ENCODE assay signal across 8 cellular contexts in genomic region chr2:46942143-46942526, GRCh38. TPM values are rescaled to one million over a fixed set of nuclear protein-coding genes. Genes with fewer than 3 reads are reported as not detected.
A peak's percentile ranks its signal among the peaks of the same experiment; 100 is the strongest.
DNase-seq lines count a peak whose midpoint lies in the region; ATAC-seq and TF ChIP-seq lines count a peak whose summit lies in the region.

No MANE protein-coding gene starts in this region.

- peaks cover 16% of the 10 kb centered on the region for H3K4me1 ChIP-seq in Caco-2
- H3K4me1 ChIP-seq in esophagus muscularis mucosa = peaks cover 22 to 51% (median 42%) of the 10 kb centered on the region in 4 donors
- peaks cover 3 to 6% of the 10 kb centered on the region in 2 donors for H3K4me1 ChIP-seq in neuronal stem cell (ENCODE audit: control insufficient read depth in 2 of 2, insufficient read depth in 1 of 2, low read depth in 1 of 2, low read length in 2 of 2)
- H3K4me1 ChIP-seq in thoracic aorta (ENCODE audit: control insufficient read depth in 1 of 2, low read depth in 2 of 2) = peaks cover 34 to 43% of the 10 kb centered on the region in 2 donors

- no peaks in the 10 kb centered on the region for H3K27me3 Mint-ChIP-seq in Caco-2 (ENCODE audit: insufficient read depth, unreplicated experiment)

- peak overlapping the region; percentile 95 for H2AFZ ChIP-seq in neuronal stem cell (ENCODE audit: low read length)

- no peaks in the 10 kb centered on the region for H3K9me3 Mint-ChIP-seq in Caco-2 (ENCODE audit: unreplicated experiment)

- peaks cover 29% of the 10 kb centered on the region for H3K36me3 Mint-ChIP-seq in Caco-2 (ENCODE audit: insufficient read depth, unreplicated experiment)

- POLR2A ChIA-PET in Caco-2 (lab: Charles Lee) = interaction anchor here (0.6 to 1.2 kb wide), 3 partner anchors 13 to 811 kb away, joined by 4 to 5 read pairs (median 4); no protein-coding TSS in a partner anchor

- H3K9ac ChIP-seq in neuronal stem cell (ENCODE audit: low read depth, low read length, poor library complexity) = peak overlapping the region; percentile 81

- no peak for TF ChIP-seq POLR2A in esophagus muscularis mucosa (IDR thresholded peaks at IDR 0.05; ENCODE audit: low read depth)

- H3K79me1 ChIP-seq in neuronal stem cell (ENCODE audit: low read depth, low read length) = no peaks in the 10 kb centered on the region

- no peak for TF ChIP-seq CTCF in Caco-2 (IDR thresholded peaks at IDR 0.05; ENCODE audit: insufficient read depth in 1 of 2, low read depth in 1 of 2, low read length in 1 of 2, severe bottlenecking in 1 of 2, unreplicated experiment in 1 of 2)
- no peak for TF ChIP-seq CTCF in esophagus muscularis mucosa (IDR thresholded peaks at IDR 0.05)
- no peak for TF ChIP-seq CTCF in thoracic aorta (IDR thresholded peaks at IDR 0.05)

- no peak overlapping the region for H3K23ac ChIP-seq in neuronal stem cell (ENCODE audit: low read depth, low read length, poor library complexity)

- CTCF ChIA-PET in Caco-2 (lab: Charles Lee) = no interaction called here

- H2BK12ac ChIP-seq in neuronal stem cell (ENCODE audit: low read length) = no peak overlapping the region

- H3K18ac ChIP-seq in neuronal stem cell (ENCODE audit: low read length) = peak overlapping the region; percentile 38

- H2AK5ac ChIP-seq in neuronal stem cell (ENCODE audit: low read depth, low read length) = no peak overlapping the region

- H3K4me3 Mint-ChIP-seq in Caco-2 (ENCODE audit: unreplicated experiment) = peak overlapping the region; percentile 87

- H3K36me3 ChIP-seq in Caco-2 (ENCODE audit: control insufficient read depth, insufficient read depth, low read length) = peaks cover 3% of the 10 kb centered on the region
- peaks cover 32% of the 10 kb centered on the region for H3K36me3 ChIP-seq in MG63
- H3K36me3 ChIP-seq in esophagus muscularis mucosa = peaks cover 0 to 8% (median 3%) of the 10 kb centered on the region in 4 donors
- H3K36me3 ChIP-seq in neuronal stem cell (replicated peaks in 1 of 2; ENCODE audit: control insufficient read depth in 2 of 2, insufficient read depth in 2 of 2, low read length in 2 of 2) = no peaks in the 10 kb centered on the region
- H3K36me3 ChIP-seq in thoracic aorta = no peaks in the 10 kb centered on the region

- no peak overlapping the region for H2BK5ac ChIP-seq in neuronal stem cell (ENCODE audit: low read length)

- TF ChIP-seq EP300 in esophagus muscularis mucosa (IDR thresholded peaks at IDR 0.05) = no peak

- H4K91ac ChIP-seq in neuronal stem cell (ENCODE audit: low read depth, low read length, poor library complexity) = no peak overlapping the region

- H3K4ac ChIP-seq in neuronal stem cell (ENCODE audit: low read length) = no peak overlapping the region

- H2BK15ac ChIP-seq in neuronal stem cell (ENCODE audit: low read length) = no peak overlapping the region

- intact Hi-C loops in Caco-2 (cut with micrococcal nuclease; ENCODE audit: unreplicated experiment) = loop anchor here (1.0 kb wide), 1 partner anchor 26 kb away; no protein-coding TSS in a partner anchor
- intact Hi-C loops in esophagus muscularis mucosa (cut with DNase I) = no loop called here

- peak overlapping the region; percentile 93 to 99 (median 96) for H3K27ac ChIP-seq in esophagus muscularis mucosa (replicated peaks in 1 of 4)
- no peak overlapping the region for H3K27ac ChIP-seq in neuronal stem cell (replicated peaks; ENCODE audit: low read length)
- peak overlapping the region; percentile 77 to 79 for H3K27ac ChIP-seq in thoracic aorta

- H3K27me3 ChIP-seq in Caco-2 (replicated peaks; ENCODE audit: control insufficient read depth, insufficient read depth, low read length) = no peaks in the 10 kb centered on the region
- H3K27me3 ChIP-seq in MG63 = no peaks in the 10 kb centered on the region
- H3K27me3 ChIP-seq in esophagus muscularis mucosa = no peaks in the 10 kb centered on the region
- no peaks in the 10 kb centered on the region for H3K27me3 ChIP-seq in neuronal stem cell (ENCODE audit: control insufficient read depth in 3 of 3, insufficient read depth in 3 of 3, low read depth in 1 of 3, low read length in 3 of 3)
- no peaks in the 10 kb centered on the region for H3K27me3 ChIP-seq in thoracic aorta (replicated peaks; ENCODE audit: insufficient read depth)

- H2BK120ac ChIP-seq in neuronal stem cell (ENCODE audit: low read depth, low read length) = no peak overlapping the region

- H3K4me2 ChIP-seq in neuronal stem cell (ENCODE audit: insufficient read depth, low read length, poor library complexity, severe bottlenecking) = peak overlapping the region; percentile 93

- H3K4me3 ChIP-seq in Caco-2 (ENCODE audit: low read depth, low read length) (peak overlapping the region; percentile 94), MG63 (peak overlapping the region; percentile 85), esophagus muscularis mucosa (peak overlapping the region; percentile 87 to 96 (median 92)), neuronal stem cell (ENCODE audit: low read length in 2 of 2) (peak overlapping the region; percentile 81 to 89), thoracic aorta (peak overlapping the region; percentile 80)

- peaks cover 24% of the 10 kb centered on the region for H3K4me1 Mint-ChIP-seq in Caco-2 (ENCODE audit: low read depth, unreplicated experiment)

- no peak overlapping the region for H3K14ac ChIP-seq in neuronal stem cell (ENCODE audit: low read length)

- no peaks in the 10 kb centered on the region for H3K9me3 ChIP-seq in Caco-2
- H3K9me3 ChIP-seq in MG63 = no peaks in the 10 kb centered on the region
- no peaks in the 10 kb centered on the region for H3K9me3 ChIP-seq in esophagus muscularis mucosa
- H3K9me3 ChIP-seq in neuronal stem cell (replicated peaks in 1 of 2; ENCODE audit: control insufficient read depth in 2 of 2, insufficient read depth in 1 of 2, low read depth in 1 of 2, low read length in 2 of 2) = no peaks in the 10 kb centered on the region
- H3K9me3 ChIP-seq in thoracic aorta = no peaks in the 10 kb centered on the region

- DNase-seq in Caco-2 (peak in 1 of 2 experiments; percentile 43), MG63 (peak; percentile 42), activated T-cell treated with anti-CD3 and anti-CD28 coated beads for 1 hour (ENCODE audit: low read depth) (peak; percentile 56), esophagus muscularis mucosa (ENCODE audit: extremely low spot score) (no peak), neuronal stem cell (ENCODE audit: low spot score) (no peak), thoracic aorta (ENCODE audit: low spot score) (no peak), mucosa of gallbladder (ENCODE audit: low spot score) (no peak)

- WGBS in esophagus muscularis mucosa = 16% methylated on average over 10 of the region's 10 CpGs
- WGBS in neuronal stem cell (ENCODE audit: extremely low coverage in 2 of 2, insufficient read length in 2 of 2, insufficient replicate concordance in 1 of 2), 2 donors = no CpG with 5 or more reads among the region's 10 CpGs

- no peak overlapping the region for H4K8ac ChIP-seq in neuronal stem cell (ENCODE audit: low read depth, low read length)

- H3K27ac Mint-ChIP-seq in Caco-2 (ENCODE audit: unreplicated experiment) = peak overlapping the region; percentile 82

- no TSS peak for BruUV-seq in Caco-2 (replicated peaks; lab: Mats Ljungman, UMichigan)

- ATAC-seq in GM21576 (IDR thresholded peaks at IDR 0.05; ENCODE audit: unreplicated experiment) (peak; percentile 42), thoracic aorta (ENCODE audit: insufficient number of reproducible peaks, low FRiP score, low read depth) (no peak)

RNA-seq across cellular contexts. Expression of gene TTC7A, which starts 1.1 kb away (rescaled TPM):
- total RNA-seq in Caco-2 (2022) = 58.7 and 60.0 TPM in 2 replicates
- 10.4 and 15.1 TPM in 2 replicates for total RNA-seq in MG63 (2014; rRNA removed; shearing (Covaris generic); ENCODE audit: low replicate concordance)
- 10 to 100 TPM; 17.1 to 38.0 (median 24.8) TPM for total RNA-seq in esophagus muscularis mucosa
- polyA plus RNA-seq in neuronal stem cell (2013, experiment 1 of 2) = 12.6 TPM
- 12.6 TPM for polyA plus RNA-seq in neuronal stem cell (2013, experiment 2 of 2)
- total RNA-seq in thoracic aorta = 10 to 100 TPM; 39.3 to 45.7 TPM
- 29.3 TPM for total RNA-seq in mucosa of gallbladder

RNA-seq across cellular contexts. Expression of gene MCFD2, which starts 26.5 kb away (rescaled TPM):
- total RNA-seq in Caco-2 (2022) (142 and 156 TPM in 2 replicates), esophagus muscularis mucosa (10 to 100 TPM; 61.9 to 89.5 (median 74.2) TPM), thoracic aorta (100 to 1,000 TPM in 1 of 2 donors, 10 to 100 TPM in 1; 79.9 to 127 TPM), mucosa of gallbladder (78.9 TPM)
- total RNA-seq in MG63 (2014; rRNA removed; shearing (Covaris generic); ENCODE audit: low replicate concordance) = 165 and 174 TPM in 2 replicates
- polyA plus RNA-seq in neuronal stem cell (2013, experiment 1 of 2) = 56.7 TPM
- polyA plus RNA-seq in neuronal stem cell (2013, experiment 2 of 2) = 57.6 TPM

Comparison
In these comparisons a context has a peak if more than half of its experiments do, and no peak if none do; other contexts are left out.
1. DNase-seq: peak in MG63 (single experiment) and activated T-cell treated with anti-CD3 and anti-CD28 coated beads for 1 hour (single experiment); none in esophagus muscularis mucosa (single experiment), neuronal stem cell (single experiment), thoracic aorta (single experiment) and mucosa of gallbladder (single experiment).
2. Peak in every context shown above with its lines, with median percentiles within 50 percentile points of each other: H3K4me3 ChIP-seq.